ENCODE assay signal across 1 cellular context in genomic region chr14:72049462-72049861, GRCh38.
TF ChIP-seq lines count a peak whose summit lies in the region.

No MANE protein-coding gene starts in this region.

TF ChIP-seq in HepG2, 621 proteins besides CTCF, POLR2A, EP300 and RAD21 (continued from another document):
- no peak for TF ChIP-seq ZBTB26 (CRISPR knock-in tag; IDR thresholded peaks at IDR 0.05; ENCODE audit: borderline replicate concordance)
TF ChIP-seq in HepG2: peak in this region for 0.
